ENCODE assay signal across 23 cellular contexts in genomic region chr2:42319265-42319664, GRCh38.
"Had no signal": no experiment of that assay in that cellular context is flagged by ENCODE, and none has a peak within 500 bp of the region (broad histone marks: within the 10 kb centered on the region; RNA-seq: fewer than 3 reads in every experiment).

No MANE protein-coding gene starts in this region.

- H3K27ac Mint-ChIP-seq: activated CD4-positive, alpha-beta T cell treated with anti-CD3 and anti-CD28 coated beads, Interleukin-2, amount 10 ng/mL, durations not matched to agents 7 days and 5 days; activated CD8-positive, alpha-beta T cell treated with anti-CD3 and anti-CD28 coated beads for 36 hours; activated naive CD4-positive, alpha-beta T cell treated with anti-CD3 and anti-CD28 coated beads, Interleukin-2, amount 10 ng/mL, durations not matched to agents 7 days and 5 days; activated T-helper 1 cell treated with anti-CD3 and anti-CD28 coated beads, Interleukin-12 subunit alpha, Interleukin-12 subunit beta, Interleukin-2, Interleukin-4 antibody, amounts not matched to agents 30 ng/mL and 10 ng/mL and 1 ng/mL, durations not matched to agents 14 hours and 24 hours and 36 hours; dendritic cell treated with granulocyte-macrophage colony-stimulating factor and Interleukin-4, amounts not matched to agents 40 ng/mL and 50 ng/mL, for 4 days had no signal

- H3K9me3 ChIP-seq: breast epithelium, esophagus muscularis mucosa, heart right ventricle, left ventricle myocardium inferior, psoas muscle, right atrium auricular region, testis, transverse colon had no signal

- H3K4me3 Mint-ChIP-seq: activated CD4-positive, alpha-beta T cell treated with anti-CD3 and anti-CD28 coated beads, Interleukin-2, amount 10 ng/mL, durations not matched to agents 7 days and 5 days; activated CD8-positive, alpha-beta T cell treated with anti-CD3 and anti-CD28 coated beads for 36 hours; activated naive CD4-positive, alpha-beta T cell treated with anti-CD3 and anti-CD28 coated beads, Interleukin-2, amount 10 ng/mL, durations not matched to agents 7 days and 5 days; activated T-helper 1 cell treated with anti-CD3 and anti-CD28 coated beads, Interleukin-12 subunit alpha, Interleukin-12 subunit beta, Interleukin-2, Interleukin-4 antibody, amounts not matched to agents 30 ng/mL and 10 ng/mL and 1 ng/mL, durations not matched to agents 14 hours and 24 hours and 36 hours; dendritic cell treated with granulocyte-macrophage colony-stimulating factor and Interleukin-4, amounts not matched to agents 40 ng/mL and 50 ng/mL, for 4 days had no signal

- H3K27me3 ChIP-seq: breast epithelium, esophagus muscularis mucosa, heart right ventricle, right atrium auricular region, testis, transverse colon had no signal

- ATAC-seq: activated CD8-positive, alpha-beta T cell treated with anti-CD3 and anti-CD28 coated beads for 36 hours; heart right ventricle; psoas muscle; stimulated activated naive CD8-positive, alpha-beta T cell treated with anti-CD3 and anti-CD28 coated beads, Interleukin-15, Interleukin-2, amounts not matched to agents 100 U/mL and 50 U/mL, for 24 hours had no signal

- H3K36me3 ChIP-seq: breast epithelium had no signal

- DNase-seq: activated CD4-positive, alpha-beta T cell treated with anti-CD3 and anti-CD28 coated beads, Interleukin-2, amount 10 ng/mL, durations not matched to agents 7 days and 5 days; activated CD8-positive, alpha-beta T cell treated with anti-CD3 and anti-CD28 coated beads for 36 hours; activated effector memory CD4-positive, alpha-beta T cell treated with anti-CD3 and anti-CD28 coated beads, Interleukin-2, amount 50 U/mL, for 16 hours; activated naive CD4-positive, alpha-beta T cell treated with anti-CD3 and anti-CD28 coated beads, Interleukin-2, amount 10 ng/mL, durations not matched to agents 7 days and 5 days; central memory CD4-positive, alpha-beta T cell; foreskin melanocyte; heart right ventricle; left ventricle myocardium inferior; nucleus accumbens; psoas muscle; stimulated activated CD4-positive, alpha-beta T cell treated with anti-CD3 and anti-CD28 coated beads, Interleukin-2, amount 100 ng/mL, for 48 hours; stimulated activated naive CD8-positive, alpha-beta T cell treated with anti-CD3 and anti-CD28 coated beads, Interleukin-15, Interleukin-2, amounts not matched to agents 100 U/mL and 50 U/mL, for 24 hours; T-helper 9 cell; testis; transverse colon had no signal

- H3K4me3 ChIP-seq: breast epithelium, esophagus muscularis mucosa, heart right ventricle, left ventricle myocardium inferior, lung, psoas muscle, right atrium auricular region, testis, transverse colon had no signal

- H3K27me3 Mint-ChIP-seq: activated CD4-positive, alpha-beta T cell treated with anti-CD3 and anti-CD28 coated beads, Interleukin-2, amount 10 ng/mL, durations not matched to agents 7 days and 5 days; activated CD8-positive, alpha-beta T cell treated with anti-CD3 and anti-CD28 coated beads for 36 hours; activated naive CD4-positive, alpha-beta T cell treated with anti-CD3 and anti-CD28 coated beads, Interleukin-2, amount 10 ng/mL, durations not matched to agents 7 days and 5 days; dendritic cell treated with granulocyte-macrophage colony-stimulating factor and Interleukin-4, amounts not matched to agents 40 ng/mL and 50 ng/mL, for 4 days had no signal

- H3K9me3 Mint-ChIP-seq: activated CD4-positive, alpha-beta T cell treated with anti-CD3 and anti-CD28 coated beads, Interleukin-2, amount 10 ng/mL, durations not matched to agents 7 days and 5 days; activated CD8-positive, alpha-beta T cell treated with anti-CD3 and anti-CD28 coated beads for 36 hours; activated naive CD4-positive, alpha-beta T cell treated with anti-CD3 and anti-CD28 coated beads, Interleukin-2, amount 10 ng/mL, durations not matched to agents 7 days and 5 days; activated T-helper 1 cell treated with anti-CD3 and anti-CD28 coated beads, Interleukin-12 subunit alpha, Interleukin-12 subunit beta, Interleukin-2, Interleukin-4 antibody, amounts not matched to agents 30 ng/mL and 10 ng/mL and 1 ng/mL, durations not matched to agents 14 hours and 24 hours and 36 hours; dendritic cell treated with granulocyte-macrophage colony-stimulating factor and Interleukin-4, amounts not matched to agents 40 ng/mL and 50 ng/mL, for 4 days had no signal

- H3K27ac ChIP-seq: breast epithelium, esophagus muscularis mucosa, heart right ventricle, left ventricle myocardium inferior, parathyroid adenoma, psoas muscle, right atrium auricular region, testis, transverse colon, VCaP had no signal

- H3K4me1 ChIP-seq: breast epithelium, esophagus muscularis mucosa, left ventricle myocardium inferior, psoas muscle, right atrium auricular region, testis, transverse colon had no signal
